8 cellular contexts compared by ENCODE assay signal in the genomic region with DNA sequence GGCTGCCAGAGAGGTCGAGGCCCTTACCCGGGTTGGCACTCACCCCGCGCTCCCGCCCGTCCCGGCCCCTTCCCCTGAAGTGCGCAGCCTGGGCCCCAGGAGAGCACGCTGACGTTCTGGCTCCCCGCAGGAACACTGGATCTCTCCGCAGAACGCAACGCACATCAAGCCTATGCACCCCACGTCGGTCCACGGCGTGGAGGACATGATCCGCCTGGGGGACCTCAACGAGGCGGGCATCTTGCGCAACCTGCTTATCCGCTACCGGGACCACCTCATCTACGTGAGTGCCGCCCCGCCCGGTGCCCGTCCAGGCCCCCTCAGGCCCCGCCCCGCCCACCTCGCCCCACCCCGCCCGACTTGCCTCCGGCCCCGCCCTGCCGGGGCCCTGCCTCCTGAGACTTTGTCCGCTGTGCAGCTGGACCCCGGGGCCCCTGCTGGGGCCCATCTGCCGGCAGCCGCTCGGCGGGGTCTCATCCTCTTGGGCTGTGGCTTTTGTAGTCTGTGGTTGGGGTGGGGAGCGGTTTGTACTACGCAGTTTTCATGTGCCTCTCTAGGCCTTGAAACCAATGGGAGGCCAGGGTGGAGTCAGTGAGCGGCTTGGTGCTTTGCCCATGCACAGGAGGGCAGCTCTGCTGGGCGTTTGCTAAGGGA. TPM values are rescaled to one million over a fixed set of nuclear protein-coding genes. Genes with fewer than 3 reads are reported as not detected.
A peak's percentile ranks its signal among the peaks of the same experiment; 100 is the strongest.
DNase-seq lines count a peak whose midpoint lies in the region; ATAC-seq, FAIRE-seq and TF ChIP-seq lines count a peak whose summit lies in the region.

No MANE protein-coding gene starts in this region.

- no peak overlapping the region for H3K27ac ChIP-seq in gastroesophageal sphincter

- H3K36me3 Mint-ChIP-seq in naive thymus-derived CD8-positive, alpha-beta T cell, result no peaks in the 10 kb centered on the region

- no peaks in the 10 kb centered on the region for H3K36me3 ChIP-seq in gastroesophageal sphincter

- peaks cover 35% of the 10 kb centered on the region for H3K27me3 ChIP-seq in gastroesophageal sphincter

- peaks cover 0 to 4% (median 0%) of the 10 kb centered on the region in 5 donors for H3K27me3 Mint-ChIP-seq in naive thymus-derived CD8-positive, alpha-beta T cell

- H3K4me1 ChIP-seq in gastroesophageal sphincter, result peaks cover 0 to 6% (median 0%) of the 10 kb centered on the region in 3 donors

- peak overlapping the region; percentile 68 to 85 (median 80) for H3K4me3 Mint-ChIP-seq in naive thymus-derived CD8-positive, alpha-beta T cell

- peak; percentile 73 to 81 for ATAC-seq in naive thymus-derived CD8-positive, alpha-beta T cell
- ATAC-seq in gastroesophageal sphincter (no peak), HG02623 (IDR thresholded peaks at IDR 0.05; ENCODE audit: unreplicated experiment) (no peak)

- no peak for TF ChIP-seq POLR2A in GM12891 (IDR thresholded peaks at IDR 0.05; ENCODE audit: low read depth, low read length)
- TF ChIP-seq POLR2A in gastroesophageal sphincter (IDR thresholded peaks at IDR 0.05), result no peak

- peaks cover 32 to 47% (median 41%) of the 10 kb centered on the region in 4 donors for H3K4me1 Mint-ChIP-seq in naive thymus-derived CD8-positive, alpha-beta T cell

- peak overlapping the region; percentile 4 to 95 (median 80) for H3K27ac Mint-ChIP-seq in naive thymus-derived CD8-positive, alpha-beta T cell

- no peak for TF ChIP-seq CTCF in gastroesophageal sphincter (IDR thresholded peaks at IDR 0.05)

- no peaks in the 10 kb centered on the region for H3K9me3 ChIP-seq in gastroesophageal sphincter

- peak; percentile 62 for DNase-seq in GM12891 (ENCODE audit: insufficient read length, low spot score)
- peak; percentile 29 for DNase-seq in NOMO-1 treated with DMSO at 0.1 percent for 48 hours (lab: John Stamatoyannopoulos, UW; ENCODE audit: unreplicated experiment)
- DNase-seq in brain pericyte (ENCODE audit: low read depth, low spot score), result peak; percentile 30
- DNase-seq in naive thymus-derived CD8-positive, alpha-beta T cell, result peak in 9 of 10 donors; percentile 27 to 72 (median 55)
- DNase-seq in RPMI8226, result no peak
- DNase-seq in foreskin melanocyte, result no peak

- no peak for FAIRE-seq in GM12891 (lab: Jason Lieb, UNC)

- TF ChIP-seq EP300 in gastroesophageal sphincter (IDR thresholded peaks at IDR 0.05), result no peak

- 11% methylated on average over 16 of the region's 47 CpGs; no CpG with 5 or more reads in 1 of the 2 donors for WGBS in gastroesophageal sphincter (ENCODE audit: low coverage in 1 of 2), 2 donors

- POLR2A ChIA-PET in naive thymus-derived CD8-positive, alpha-beta T cell (lab: Charles Lee), result no interaction called here

- no peaks in the 10 kb centered on the region for H3K9me3 Mint-ChIP-seq in naive thymus-derived CD8-positive, alpha-beta T cell

- peak overlapping the region in 1 of 2 donors; percentile 37 for H3K4me3 ChIP-seq in gastroesophageal sphincter

TF ChIP-seq in GM12891, 5 proteins besides CTCF, POLR2A, EP300 and RAD21:
- no peak for TF ChIP-seq PAX5 (IDR thresholded peaks at IDR 0.05; ENCODE audit: insufficient read depth, low read length, severe bottlenecking)
- no peak for TF ChIP-seq SPI1 (IDR thresholded peaks at IDR 0.05; ENCODE audit: low read depth, low read length)
- no peak for TF ChIP-seq POLR2AphosphoS5 (IDR thresholded peaks at IDR 0.05; ENCODE audit: low read depth, low read length)
- no peak for TF ChIP-seq POU2F2 (IDR thresholded peaks at IDR 0.05; ENCODE audit: low read depth, low read length)
- no peak for TF ChIP-seq TAF1 (IDR thresholded peaks at IDR 0.05; ENCODE audit: low read depth, low read length)

RNA-seq across cellular contexts. Expression of gene MYO7A, which starts 19.7 kb away (rescaled TPM):
- polyA plus RNA-seq in GM12891 (2012; ENCODE audit: low read depth, missing spikeins), result 0.03 TPM
- total RNA-seq in naive thymus-derived CD8-positive, alpha-beta T cell, result under 1 TPM; 0.18 to 0.30 TPM
- polyA plus RNA-seq in naive thymus-derived CD8-positive, alpha-beta T cell, result not detected
- total RNA-seq in gastroesophageal sphincter, result 10 to 100 TPM in 2 of 4 donors, 1 to 10 TPM in 2; 4.0 to 11.8 (median 8.7) TPM

RNA-seq across cellular contexts. Expression of gene OMP, which starts 45.2 kb away (rescaled TPM):
- polyA plus RNA-seq in GM12891 (2012; ENCODE audit: low read depth, missing spikeins), result not detected
- total RNA-seq in naive thymus-derived CD8-positive, alpha-beta T cell, result 1 to 10 TPM in 1 of 2 experiments, not detected in 1; 1.1 TPM
- polyA plus RNA-seq in naive thymus-derived CD8-positive, alpha-beta T cell, result not detected
- total RNA-seq in gastroesophageal sphincter, result not detected

Comparison
In these comparisons a context has a peak if more than half of its experiments do, and no peak if none do; other contexts are left out.
1. DNase-seq: peak in GM12891 (single experiment), NOMO-1 treated with DMSO at 0.1 percent for 48 hours (single experiment), brain pericyte (single experiment) and naive thymus-derived CD8-positive, alpha-beta T cell (9 of 10); none in RPMI8226 (single experiment) and foreskin melanocyte (single experiment).
2. ATAC-seq: peak in naive thymus-derived CD8-positive, alpha-beta T cell (2 of 2); none in gastroesophageal sphincter (single experiment) and HG02623 (single experiment).